9 cellular contexts compared by ENCODE assay signal in genomic region chr5:154714271-154714986, GRCh38. TPM values are rescaled to one million over a fixed set of nuclear protein-coding genes. Genes with fewer than 3 reads are reported as not detected.
DNase-seq lines count a peak whose midpoint lies in the region; ATAC-seq and TF ChIP-seq lines count a peak whose summit lies in the region.
"Had no signal": no experiment of that assay in that cellular context is flagged by ENCODE, and none has a peak within 500 bp of the region (broad histone marks: within the 10 kb centered on the region; RNA-seq: fewer than 3 reads in every experiment).

No MANE protein-coding gene starts in this region.

- no peaks in the 10 kb centered on the region for H3K27me3 Mint-ChIP-seq in activated CD4-positive, alpha-beta T cell treated with anti-CD3 and anti-CD28 coated beads for 36 hours
- no peaks in the 10 kb centered on the region for H3K27me3 Mint-ChIP-seq in glutamatergic neuron (ENCODE audit: unreplicated experiment)
- H3K27me3 Mint-ChIP-seq: CD4-positive, alpha-beta T cell had no signal

- no peak overlapping the region for H3K4me3 Mint-ChIP-seq in activated CD4-positive, alpha-beta T cell treated with anti-CD3 and anti-CD28 coated beads for 36 hours
- H3K4me3 Mint-ChIP-seq in stimulated activated effector memory CD8-positive, alpha-beta T cell treated with anti-CD3 and anti-CD28 coated beads, Interleukin-12 subunit alpha, Interleukin-12 subunit beta, amount 100 ng/mL, for 72 hours: no peak overlapping the region
- H3K4me3 Mint-ChIP-seq in glutamatergic neuron (ENCODE audit: unreplicated experiment): no peak overlapping the region
- H3K4me3 Mint-ChIP-seq: CD4-positive, alpha-beta T cell had no signal

- intact Hi-C loops in activated CD4-positive, alpha-beta T cell treated with anti-CD3 and anti-CD28 coated beads for 36 hours (cut with DNase I, micrococcal nuclease): no loop called here

- CTCF ChIA-PET in activated CD4-positive, alpha-beta T cell treated with anti-CD3 and anti-CD28 coated beads for 36 hours (lab: Charles Lee): interaction anchor here (0.5 to 1.6 kb wide), 5 partner anchors 14 to 736 kb away, joined by 3 read pairs; no protein-coding TSS in a partner anchor

- peak; percentile 7 for DNase-seq in activated CD4-positive, alpha-beta T cell treated with anti-CD3 and anti-CD28 coated beads for 36 hours
- DNase-seq in activated CD4-positive, alpha-beta T cell treated with anti-CD3 and anti-CD28 coated beads, Interleukin-2, amount 50 U/mL, for 4 hours: no peak
- DNase-seq in NCI-H774 (lab: John Stamatoyannopoulos, UW) (peak; percentile 43), epithelial cell of proximal tubule (ENCODE audit: low read depth) (no peak), glutamatergic neuron (no peak)
- DNase-seq in stimulated activated effector memory CD8-positive, alpha-beta T cell treated with anti-CD3 and anti-CD28 coated beads, Interleukin-12 subunit alpha, Interleukin-12 subunit beta, amount 100 ng/mL, for 72 hours (ENCODE audit: low spot score in 2 of 2): no peak
- no peak for DNase-seq in effector CD8-positive, alpha-beta T cell (lab: John Stamatoyannopoulos, UW)

- H3K4me1 Mint-ChIP-seq in activated CD4-positive, alpha-beta T cell treated with anti-CD3 and anti-CD28 coated beads for 36 hours: peaks cover 5% of the 10 kb centered on the region
- no peaks in the 10 kb centered on the region for H3K4me1 Mint-ChIP-seq in stimulated activated effector memory CD8-positive, alpha-beta T cell treated with anti-CD3 and anti-CD28 coated beads, Interleukin-12 subunit alpha, Interleukin-12 subunit beta, amount 100 ng/mL, for 72 hours
- no peaks in the 10 kb centered on the region for H3K4me1 Mint-ChIP-seq in glutamatergic neuron (ENCODE audit: low read depth, unreplicated experiment)

- no peak overlapping the region for H3K27ac Mint-ChIP-seq in activated CD4-positive, alpha-beta T cell treated with anti-CD3 and anti-CD28 coated beads for 36 hours
- no peak overlapping the region for H3K27ac Mint-ChIP-seq in stimulated activated effector memory CD8-positive, alpha-beta T cell treated with anti-CD3 and anti-CD28 coated beads, Interleukin-12 subunit alpha, Interleukin-12 subunit beta, amount 100 ng/mL, for 72 hours
- H3K27ac Mint-ChIP-seq in glutamatergic neuron (ENCODE audit: unreplicated experiment): no peak overlapping the region
- H3K27ac Mint-ChIP-seq: CD4-positive, alpha-beta T cell had no signal

- POLR2A ChIA-PET in activated CD4-positive, alpha-beta T cell treated with anti-CD3 and anti-CD28 coated beads for 36 hours (lab: Charles Lee): interaction anchor here (1.0 kb wide), 1 partner anchor 37 kb away, joined by 3 read pairs; no protein-coding TSS in a partner anchor

- no peaks in the 10 kb centered on the region for H3K9me3 Mint-ChIP-seq in activated CD4-positive, alpha-beta T cell treated with anti-CD3 and anti-CD28 coated beads for 36 hours (ENCODE audit: low read depth)
- no peaks in the 10 kb centered on the region for H3K9me3 Mint-ChIP-seq in stimulated activated effector memory CD8-positive, alpha-beta T cell treated with anti-CD3 and anti-CD28 coated beads, Interleukin-12 subunit alpha, Interleukin-12 subunit beta, amount 100 ng/mL, for 72 hours
- H3K9me3 Mint-ChIP-seq in glutamatergic neuron (ENCODE audit: unreplicated experiment): no peaks in the 10 kb centered on the region
- H3K9me3 Mint-ChIP-seq: CD4-positive, alpha-beta T cell had no signal

- ATAC-seq in activated CD4-positive, alpha-beta T cell treated with anti-CD3 and anti-CD28 coated beads for 36 hours: peak; percentile 85
- ATAC-seq in HG02610 (IDR thresholded peaks at IDR 0.05; ENCODE audit: unreplicated experiment): peak; percentile 87
- ATAC-seq in stimulated activated effector memory CD8-positive, alpha-beta T cell treated with anti-CD3 and anti-CD28 coated beads, Interleukin-12 subunit alpha, Interleukin-12 subunit beta, amount 100 ng/mL, for 72 hours: peak; percentile 43

- TF ChIP-seq CTCF in epithelial cell of proximal tubule (conservative IDR thresholded peaks at IDR 0.05; ENCODE audit: low read depth, low read length) (no peak), glutamatergic neuron (IDR thresholded peaks at IDR 0.05; ENCODE audit: partially characterized antibody, unreplicated experiment) (no peak)

- H3K4me3 ChIP-seq in epithelial cell of proximal tubule (ENCODE audit: low read depth, low read length): peak overlapping the region; percentile 47

- no peaks in the 10 kb centered on the region for H3K36me3 Mint-ChIP-seq in activated CD4-positive, alpha-beta T cell treated with anti-CD3 and anti-CD28 coated beads for 36 hours (ENCODE audit: low read depth)
- no peaks in the 10 kb centered on the region for H3K36me3 Mint-ChIP-seq in stimulated activated effector memory CD8-positive, alpha-beta T cell treated with anti-CD3 and anti-CD28 coated beads, Interleukin-12 subunit alpha, Interleukin-12 subunit beta, amount 100 ng/mL, for 72 hours
- H3K36me3 Mint-ChIP-seq in glutamatergic neuron (ENCODE audit: unreplicated experiment): no peaks in the 10 kb centered on the region

RNA-seq across cellular contexts. Expression of gene LARP1, which starts 40.7 kb away (rescaled TPM):
- total RNA-seq in activated CD4-positive, alpha-beta T cell treated with anti-CD3 and anti-CD28 coated beads for 36 hours: 100 to 1,000 TPM; 225 to 339 TPM
- total RNA-seq in epithelial cell of proximal tubule (106 and 111 TPM in 2 replicates), glutamatergic neuron (ENCODE audit: unreplicated experiment) (199 TPM)

Comparison
In these comparisons a context has a peak if more than half of its experiments do, and no peak if none do; other contexts are left out.
1. DNase-seq: peak in activated CD4-positive, alpha-beta T cell treated with anti-CD3 and anti-CD28 coated beads for 36 hours (single experiment) and NCI-H774 (single experiment); none in activated CD4-positive, alpha-beta T cell treated with anti-CD3 and anti-CD28 coated beads, Interleukin-2, amount 50 U/mL, for 4 hours (0 of 2), epithelial cell of proximal tubule (single experiment), stimulated activated effector memory CD8-positive, alpha-beta T cell treated with anti-CD3 and anti-CD28 coated beads, Interleukin-12 subunit alpha, Interleukin-12 subunit beta, amount 100 ng/mL, for 72 hours (0 of 2), glutamatergic neuron (single experiment) and effector CD8-positive, alpha-beta T cell (single experiment).
2. Peak in every context shown above with its lines, with median percentiles within 50 percentile points of each other: ATAC-seq.